ENCODE assay signal across 8 cellular contexts in genomic region chr11:28566643-28567042, GRCh38.
DNase-seq lines count a peak whose midpoint lies in the region; ATAC-seq and TF ChIP-seq lines count a peak whose summit lies in the region.

No MANE protein-coding gene starts in this region.

- POLR2A ChIA-PET in GM10248 (lab: Yijun Ruan, JAX), result no interaction called here

- no peak overlapping the region for H3K27ac ChIP-seq in foreskin keratinocyte

- peaks cover 5% of the 10 kb centered on the region for H3K4me1 ChIP-seq in foreskin keratinocyte

- peak; percentile 99 for ATAC-seq in SK-N-SH treated with all-trans-retinoic acid at 6 μM for 48 hours
- peak; percentile 100 for ATAC-seq in foreskin keratinocyte
- ATAC-seq in HG03196 (IDR thresholded peaks at IDR 0.05; ENCODE audit: unreplicated experiment), result no peak
- ATAC-seq in GM18861 (IDR thresholded peaks at IDR 0.05; ENCODE audit: unreplicated experiment), result no peak

- CTCF ChIA-PET in GM10248 (lab: Yijun Ruan, JAX), result no interaction called here

- H3K27me3 ChIP-seq in foreskin keratinocyte, result no peaks in the 10 kb centered on the region

- DNase-seq in GM04503 (ENCODE audit: low read depth), result peak; percentile 71
- peak; percentile 64 to 87 for DNase-seq in foreskin keratinocyte
- DNase-seq in non-pigmented ciliary epithelial cell (ENCODE audit: low read depth), result peak; percentile 96
- DNase-seq in COR-L47 (lab: John Stamatoyannopoulos, UW), result no peak
- no peak for DNase-seq in GM10248 (ENCODE audit: extremely low spot score)

- TF ChIP-seq CTCF in foreskin keratinocyte (conservative IDR thresholded peaks at IDR 0.05) (no peak), GM10248 (IDR thresholded peaks at IDR 0.05; ENCODE audit: control extremely low read depth, extremely low read depth, low read depth, missing control alignments) (no peak)

TF ChIP-seq in SK-N-SH treated with all-trans-retinoic acid at 6 μM for 48 hours, 23 proteins besides CTCF, POLR2A, EP300 and RAD21:
- no peak for TF ChIP-seq ZC3H10 (CRISPR knock-in tag; IDR thresholded peaks at IDR 0.05)
- no peak for TF ChIP-seq ISL1 (CRISPR knock-in tag; IDR thresholded peaks at IDR 0.05)
- no peak for TF ChIP-seq ZNF8 (CRISPR knock-in tag; IDR thresholded peaks at IDR 0.05)
- no peak for TF ChIP-seq ZNF565 (CRISPR knock-in tag; conservative IDR thresholded peaks at IDR 0.05; ENCODE audit: low read depth)
- no peak for TF ChIP-seq PATZ1 (CRISPR knock-in tag; IDR thresholded peaks at IDR 0.05; ENCODE audit: borderline replicate concordance)
- TF ChIP-seq ZNF70 (CRISPR knock-in tag; IDR thresholded peaks at IDR 0.05), result no peak
- no peak for TF ChIP-seq POU6F1 (CRISPR knock-in tag; IDR thresholded peaks at IDR 0.05; ENCODE audit: borderline replicate concordance, low read depth)
- no peak for TF ChIP-seq RARB (CRISPR knock-in tag; IDR thresholded peaks at IDR 0.05)
- TF ChIP-seq CSRNP3 (CRISPR knock-in tag; IDR thresholded peaks at IDR 0.05), result no peak
- TF ChIP-seq ARNTL (CRISPR knock-in tag; IDR thresholded peaks at IDR 0.05; ENCODE audit: borderline replicate concordance, low read depth), result no peak
- no peak for TF ChIP-seq TCF4 (CRISPR knock-in tag; IDR thresholded peaks at IDR 0.05; ENCODE audit: borderline replicate concordance)
- no peak for TF ChIP-seq TSHZ2 (CRISPR knock-in tag; IDR thresholded peaks at IDR 0.05)
- no peak; the same call in 1 of the 2 replicates for TF ChIP-seq TOX (CRISPR knock-in tag; IDR thresholded peaks at IDR 0.05; ENCODE audit: borderline replicate concordance)

Comparison
In these comparisons a context has a peak if more than half of its experiments do, and no peak if none do; other contexts are left out.
1. DNase-seq: peak in GM04503 (single experiment), foreskin keratinocyte (2 of 2) and non-pigmented ciliary epithelial cell (single experiment); none in COR-L47 (single experiment) and GM10248 (single experiment).
2. ATAC-seq: peak in SK-N-SH treated with all-trans-retinoic acid at 6 μM for 48 hours (single experiment) and foreskin keratinocyte (single experiment); none in HG03196 (single experiment) and GM18861 (single experiment).